ENCODE assay signal across 21 cellular contexts in genomic region chr22:19055801-19056200, GRCh38.
"Had no signal": no experiment of that assay in that cellular context is flagged by ENCODE, and none has a peak within 500 bp of the region (broad histone marks: within the 10 kb centered on the region; RNA-seq: fewer than 3 reads in every experiment).

No MANE protein-coding gene starts in this region.

- H3K4me3 ChIP-seq: cardiac muscle cell, esophagus muscularis mucosa, gastroesophageal sphincter, heart left ventricle, prostate gland, right atrium auricular region, skin epidermis, testis had no signal

- DNase-seq: activated CD4-positive, alpha-beta memory T cell treated with anti-CD3 and anti-CD28 coated beads, Interleukin-2, amount 10 ng/mL, durations not matched to agents 7 days and 5 days; activated CD4-positive, alpha-beta T cell treated with anti-CD3 and anti-CD28 coated beads for 48 hours; activated gamma-delta T cell treated with Interleukin-2 at 50 U/mL for 16 hours; activated T-cell treated with anti-CD3 and anti-CD28 coated beads, Interleukin-2, amount 50 U/mL, for 48 hours; amniotic stem cell; effector CD8-positive, alpha-beta T cell; kidney glomerular epithelial cell; midbrain; stimulated activated CD4-positive, alpha-beta T cell treated with anti-CD3 and anti-CD28 coated beads, Interleukin-4, amount 100 ng/mL, for 1 hour; stimulated activated naive CD8-positive, alpha-beta T cell treated with anti-CD3 and anti-CD28 coated beads, Interleukin-15, amount 100 ng/mL, for 72 hours; testis had no signal

- H3K27ac Mint-ChIP-seq: activated CD4-positive, alpha-beta memory T cell treated with anti-CD3 and anti-CD28 coated beads, Interleukin-2, amount 10 ng/mL, durations not matched to agents 7 days and 5 days; activated naive CD4-positive, alpha-beta T cell treated with anti-CD3 and anti-CD28 coated beads, Interleukin-2, amount 50 U/mL, for 72 hours; dendritic cell treated with granulocyte-macrophage colony-stimulating factor and Interleukin-4, amounts not matched to agents 40 ng/mL and 50 ng/mL, for 4 days; stimulated activated naive CD8-positive, alpha-beta T cell treated with anti-CD3 and anti-CD28 coated beads, Interleukin-15, amount 100 ng/mL, for 72 hours; T-helper 2 cell treated with Interferon-gamma antibody and Interleukin-4, amounts not matched to agents 5 μg/mL and 100 μg/mL, for 36 hours had no signal

- H3K36me3 ChIP-seq: prostate gland had no signal

- H3K4me1 ChIP-seq: esophagus muscularis mucosa, gastroesophageal sphincter, right atrium auricular region, testis had no signal

- H3K4me1 Mint-ChIP-seq: activated CD4-positive, alpha-beta memory T cell treated with anti-CD3 and anti-CD28 coated beads, Interleukin-2, amount 10 ng/mL, durations not matched to agents 7 days and 5 days had no signal

- H3K27me3 Mint-ChIP-seq: activated CD4-positive, alpha-beta memory T cell treated with anti-CD3 and anti-CD28 coated beads, Interleukin-2, amount 10 ng/mL, durations not matched to agents 7 days and 5 days; dendritic cell treated with granulocyte-macrophage colony-stimulating factor and Interleukin-4, amounts not matched to agents 40 ng/mL and 50 ng/mL, for 4 days; stimulated activated naive CD8-positive, alpha-beta T cell treated with anti-CD3 and anti-CD28 coated beads, Interleukin-15, amount 100 ng/mL, for 72 hours had no signal

- H3K4me3 Mint-ChIP-seq: activated CD4-positive, alpha-beta memory T cell treated with anti-CD3 and anti-CD28 coated beads, Interleukin-2, amount 10 ng/mL, durations not matched to agents 7 days and 5 days; dendritic cell treated with granulocyte-macrophage colony-stimulating factor and Interleukin-4, amounts not matched to agents 40 ng/mL and 50 ng/mL, for 4 days; stimulated activated naive CD8-positive, alpha-beta T cell treated with anti-CD3 and anti-CD28 coated beads, Interleukin-15, amount 100 ng/mL, for 72 hours; T-helper 2 cell treated with Interferon-gamma antibody and Interleukin-4, amounts not matched to agents 5 μg/mL and 100 μg/mL, for 36 hours had no signal

- H3K9me3 Mint-ChIP-seq: activated CD4-positive, alpha-beta memory T cell treated with anti-CD3 and anti-CD28 coated beads, Interleukin-2, amount 10 ng/mL, durations not matched to agents 7 days and 5 days; activated naive CD4-positive, alpha-beta T cell treated with anti-CD3 and anti-CD28 coated beads, Interleukin-2, amount 50 U/mL, for 72 hours; dendritic cell treated with granulocyte-macrophage colony-stimulating factor and Interleukin-4, amounts not matched to agents 40 ng/mL and 50 ng/mL, for 4 days; stimulated activated naive CD8-positive, alpha-beta T cell treated with anti-CD3 and anti-CD28 coated beads, Interleukin-15, amount 100 ng/mL, for 72 hours; T-helper 2 cell treated with Interferon-gamma antibody and Interleukin-4, amounts not matched to agents 5 μg/mL and 100 μg/mL, for 36 hours had no signal

- ATAC-seq: activated naive CD4-positive, alpha-beta T cell treated with anti-CD3 and anti-CD28 coated beads, Interleukin-2, amount 50 U/mL, for 72 hours; gastroesophageal sphincter; heart left ventricle; stimulated activated naive CD8-positive, alpha-beta T cell treated with anti-CD3 and anti-CD28 coated beads, Interleukin-15, amount 100 ng/mL, for 72 hours had no signal

- H3K27me3 ChIP-seq: cardiac muscle cell, esophagus muscularis mucosa, gastroesophageal sphincter, heart left ventricle, right atrium auricular region, testis had no signal

- H3K9me3 ChIP-seq: esophagus muscularis mucosa, gastroesophageal sphincter, heart left ventricle, prostate gland, right atrium auricular region, testis had no signal
